In genomic region chr21:38838598-38839369, GRCh38 we compare ENCODE assay signal across 21 cellular contexts. TPM values are rescaled to one million over a fixed set of nuclear protein-coding genes. Genes with fewer than 3 reads are reported as not detected.
A peak's percentile ranks its signal among the peaks of the same experiment; 100 is the strongest.
DNase-seq lines count a peak whose midpoint lies in the region; ATAC-seq and TF ChIP-seq lines count a peak whose summit lies in the region.
"Had no signal": no experiment of that assay in that cellular context is flagged by ENCODE, and none has a peak within 500 bp of the region (broad histone marks: within the 10 kb centered on the region; RNA-seq: fewer than 3 reads in every experiment).

No MANE protein-coding gene starts in this region.

- H3K9me3 ChIP-seq in hepatocyte (ENCODE audit: low read depth) (no peaks in the 10 kb centered on the region), smooth muscle cell (replicated peaks; ENCODE audit: low read depth) (no peaks in the 10 kb centered on the region), MM.1S (replicated peaks; ENCODE audit: insufficient read depth, low read length) (no peaks in the 10 kb centered on the region)
- H3K9me3 ChIP-seq: BE2C, HAP-1, tibial nerve had no signal

- DNase-seq in T-helper 1 cell (no peak), hepatocyte (ENCODE audit: low spot score) (no peak), smooth muscle cell (lab: John Stamatoyannopoulos, UW; ENCODE audit: unreplicated experiment) (no peak), MM.1S (no peak)
- DNase-seq in stimulated activated CD8-positive, alpha-beta memory T cell treated with anti-CD3 and anti-CD28 coated beads, Interleukin-4, amount 100 ng/mL, for 48 hours: no peak
- DNase-seq: activated CD4-positive, alpha-beta T cell treated with anti-CD3 and anti-CD28 coated beads for 4 hours; BE2C; foreskin melanocyte; hippocampal formation; naive thymus-derived CD4-positive, alpha-beta T cell; NCI-H1105 treated with DMSO at 0.1 percent for 48 hours; NCI-H2081 treated with DMSO at 0.1 percent for 48 hours; RPMI8226; stimulated activated naive CD4-positive, alpha-beta T cell treated with Interleukin-2 at 50 U/mL for 16 hours had no signal

- peaks cover 3% of the 10 kb centered on the region for H3F3A ChIP-seq in smooth muscle cell (ENCODE audit: low read depth)
- no peaks in the 10 kb centered on the region for H3F3A ChIP-seq in MM.1S (ENCODE audit: insufficient read depth, low read length)

- H3K4me2 ChIP-seq in hepatocyte (no peak overlapping the region), smooth muscle cell (peak overlapping the region; percentile 16), MM.1S (ENCODE audit: low read depth, low read length) (no peak overlapping the region)

- H3K9me3 Mint-ChIP-seq in T-helper 1 cell treated with Interleukin-12 subunit alpha and Interleukin-12 subunit beta and Interleukin-4 antibody, amounts not matched to agents 30 μg/mL and 1 μg/mL, for 36 hours: no peaks in the 10 kb centered on the region
- H3K9me3 Mint-ChIP-seq: activated T-helper 17 cell treated with anti-CD3 and anti-CD28 coated beads, Interleukin-2, amount 50 U/mL, for 72 hours had no signal

- H3K27ac ChIP-seq in hepatocyte (peak overlapping the region; percentile 88), smooth muscle cell (ENCODE audit: low read depth) (peak overlapping the region; percentile 89), MM.1S (ENCODE audit: low read length) (no peak overlapping the region)
- H3K27ac ChIP-seq: 22Rv1, tibial nerve had no signal

- no peaks in the 10 kb centered on the region for H3K4me1 Mint-ChIP-seq in T-helper 1 cell treated with Interleukin-12 subunit alpha and Interleukin-12 subunit beta and Interleukin-4 antibody, amounts not matched to agents 30 μg/mL and 1 μg/mL, for 36 hours (ENCODE audit: low read depth)
- H3K4me1 Mint-ChIP-seq: activated T-helper 17 cell treated with anti-CD3 and anti-CD28 coated beads, Interleukin-2, amount 50 U/mL, for 72 hours had no signal

- ATAC-seq in SK-N-SH treated with all-trans-retinoic acid at 6 μM for 48 hours (peak; percentile 23; the same call in 2 of the 3 replicates), HG03108 (IDR thresholded peaks at IDR 0.05; ENCODE audit: unreplicated experiment) (no peak)
- ATAC-seq: naive thymus-derived CD4-positive, alpha-beta T cell had no signal

- H4K20me1 ChIP-seq in hepatocyte (ENCODE audit: insufficient read depth, poor library complexity, severe bottlenecking): no peaks in the 10 kb centered on the region
- H4K20me1 ChIP-seq in smooth muscle cell (ENCODE audit: low read depth): no peaks in the 10 kb centered on the region
- H4K20me1 ChIP-seq in MM.1S (ENCODE audit: insufficient read depth, low read length): no peaks in the 10 kb centered on the region

- H2AFZ ChIP-seq in hepatocyte: no peak overlapping the region
- H2AFZ ChIP-seq in smooth muscle cell (ENCODE audit: low read depth): no peak overlapping the region
- no peak overlapping the region for H2AFZ ChIP-seq in MM.1S (ENCODE audit: low read length)

- H3K4me1 ChIP-seq in hepatocyte (ENCODE audit: insufficient read depth): peaks cover 4% of the 10 kb centered on the region
- H3K4me1 ChIP-seq in smooth muscle cell (ENCODE audit: low read depth): peaks cover 6% of the 10 kb centered on the region
- no peaks in the 10 kb centered on the region for H3K4me1 ChIP-seq in MM.1S (ENCODE audit: low read length)
- H3K4me1 ChIP-seq: BE2C, HAP-1, tibial nerve had no signal

- no peak for TF ChIP-seq CTCF in hepatocyte (IDR thresholded peaks at IDR 0.05; ENCODE audit: poor library complexity)
- TF ChIP-seq CTCF in smooth muscle cell (IDR thresholded peaks at IDR 0.05; ENCODE audit: borderline replicate concordance, insufficient read depth, poor library complexity, severe bottlenecking): no peak
- TF ChIP-seq CTCF in MM.1S (IDR thresholded peaks at IDR 0.05; ENCODE audit: low read length): no peak

- H3K27ac Mint-ChIP-seq in T-helper 1 cell treated with Interleukin-12 subunit alpha and Interleukin-12 subunit beta and Interleukin-4 antibody, amounts not matched to agents 30 μg/mL and 1 μg/mL, for 36 hours: peak overlapping the region; percentile 23
- H3K27ac Mint-ChIP-seq: activated T-helper 17 cell treated with anti-CD3 and anti-CD28 coated beads, Interleukin-2, amount 50 U/mL, for 72 hours; naive thymus-derived CD4-positive, alpha-beta T cell had no signal

- H3K27me3 ChIP-seq in hepatocyte: no peaks in the 10 kb centered on the region
- no peaks in the 10 kb centered on the region for H3K27me3 ChIP-seq in smooth muscle cell (ENCODE audit: low read depth)
- no peaks in the 10 kb centered on the region for H3K27me3 ChIP-seq in MM.1S (replicated peaks; ENCODE audit: insufficient read depth, low read length)
- H3K27me3 ChIP-seq: BE2C, tibial nerve had no signal

- peak overlapping the region; percentile 36 for H3K9ac ChIP-seq in smooth muscle cell (ENCODE audit: low read depth)
- H3K9ac ChIP-seq in MM.1S (ENCODE audit: low read length): no peak overlapping the region

- no peaks in the 10 kb centered on the region for H3K36me3 Mint-ChIP-seq in T-helper 1 cell treated with Interleukin-12 subunit alpha and Interleukin-12 subunit beta and Interleukin-4 antibody, amounts not matched to agents 30 μg/mL and 1 μg/mL, for 36 hours (ENCODE audit: low read depth)
- H3K36me3 Mint-ChIP-seq: naive thymus-derived CD4-positive, alpha-beta T cell had no signal

- no peaks in the 10 kb centered on the region for H3K79me2 ChIP-seq in hepatocyte
- no peaks in the 10 kb centered on the region for H3K79me2 ChIP-seq in smooth muscle cell (ENCODE audit: low read depth)
- H3K79me2 ChIP-seq in MM.1S (ENCODE audit: low read length): no peaks in the 10 kb centered on the region

- no peak overlapping the region for H3K4me3 ChIP-seq in hepatocyte
- no peak overlapping the region for H3K4me3 ChIP-seq in smooth muscle cell
- no peak overlapping the region for H3K4me3 ChIP-seq in MM.1S (ENCODE audit: low read length)
- H3K4me3 ChIP-seq: HAP-1, tibial nerve had no signal

- H3K36me3 ChIP-seq in hepatocyte (replicated peaks; ENCODE audit: insufficient read depth, low read depth): no peaks in the 10 kb centered on the region
- no peaks in the 10 kb centered on the region for H3K36me3 ChIP-seq in smooth muscle cell (ENCODE audit: low read depth)
- no peaks in the 10 kb centered on the region for H3K36me3 ChIP-seq in MM.1S (replicated peaks; ENCODE audit: insufficient read depth, low read length)
- H3K36me3 ChIP-seq: BE2C, HAP-1, tibial nerve had no signal

- H3K27me3 Mint-ChIP-seq in T-helper 1 cell treated with Interleukin-12 subunit alpha and Interleukin-12 subunit beta and Interleukin-4 antibody, amounts not matched to agents 30 μg/mL and 1 μg/mL, for 36 hours (ENCODE audit: low read depth): peaks cover 1% of the 10 kb centered on the region

- H3K9me2 ChIP-seq in hepatocyte (replicated peaks; ENCODE audit: insufficient read depth) (no peaks in the 10 kb centered on the region), MM.1S (replicated peaks; ENCODE audit: insufficient read depth, low read length) (no peaks in the 10 kb centered on the region)

- WGBS in hepatocyte (ENCODE audit: low lambda C conversion rate, missing lambda C conversion rate): 92% methylated on average over 12 of the region's 12 CpGs
- WGBS in smooth muscle cell (ENCODE audit: low lambda C conversion rate): 95% methylated on average over 12 of the region's 12 CpGs

- no peak overlapping the region for H3K4me3 Mint-ChIP-seq in T-helper 1 cell treated with Interleukin-12 subunit alpha and Interleukin-12 subunit beta and Interleukin-4 antibody, amounts not matched to agents 30 μg/mL and 1 μg/mL, for 36 hours
- H3K4me3 Mint-ChIP-seq: activated T-helper 17 cell treated with anti-CD3 and anti-CD28 coated beads, Interleukin-2, amount 50 U/mL, for 72 hours; naive thymus-derived CD4-positive, alpha-beta T cell had no signal

TF ChIP-seq in SK-N-SH treated with all-trans-retinoic acid at 6 μM for 48 hours, 23 proteins besides CTCF, POLR2A, EP300 and RAD21:
- no peak for TF ChIP-seq GLIS3 (CRISPR knock-in tag; IDR thresholded peaks at IDR 0.05)
TF ChIP-seq in SK-N-SH treated with all-trans-retinoic acid at 6 μM for 48 hours: peak in this region for 0.

RNA-seq across cellular contexts. Expression of gene ETS2, which starts 33.1 kb away (rescaled TPM):
- total RNA-seq in hepatocyte (91.9 and 95.1 TPM in 2 replicates), smooth muscle cell (77.0 and 77.7 TPM in 2 replicates)
- polyA plus RNA-seq in hepatocyte (104 and 106 TPM in 2 replicates), smooth muscle cell (63.8 and 65.9 TPM in 2 replicates)
